ENCODE assay signal across 1 cellular context in the genomic region with DNA sequence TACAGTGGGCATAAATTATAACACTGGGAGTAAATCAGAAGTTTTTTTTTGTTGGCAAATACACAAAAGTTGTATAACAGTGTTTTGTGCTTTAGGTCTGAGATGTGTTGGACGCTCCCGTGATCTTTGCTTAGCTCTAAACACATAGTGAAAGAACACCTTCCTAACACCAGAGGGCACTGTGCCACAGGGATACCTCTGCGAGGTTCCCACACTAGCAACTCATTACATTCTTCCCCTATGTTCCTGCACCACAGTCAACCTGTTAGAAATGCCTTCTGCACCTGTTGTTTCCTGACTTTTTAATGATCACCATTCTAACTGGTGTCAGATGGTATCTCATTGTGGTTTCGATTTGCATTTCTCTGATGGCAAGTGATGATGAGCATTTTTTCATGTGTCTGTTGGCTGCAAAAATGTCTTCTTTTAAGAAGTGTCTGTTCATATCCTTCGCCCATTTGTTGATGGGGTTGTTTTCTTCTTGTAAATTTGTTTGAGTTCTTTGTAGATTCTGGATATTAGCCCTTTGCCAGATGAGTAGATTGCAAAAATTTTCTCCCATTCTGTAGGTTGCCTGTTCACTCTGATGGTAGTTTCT.
TF ChIP-seq lines count a peak whose summit lies in the region.

No MANE protein-coding gene starts in this region.

TF ChIP-seq in HepG2, 621 proteins besides CTCF, POLR2A, EP300 and RAD21 (continued from another document):
- 0 out of 2 replicates have a peak, but pooled peaks have one; percentile 13 for TF ChIP-seq MED1 (CRISPR knock-in tag; IDR thresholded peaks at IDR 0.05)
- TF ChIP-seq GATAD2A (CRISPR knock-in tag; IDR thresholded peaks at IDR 0.05): 0 out of 2 replicates have a peak, but pooled peaks have one; percentile 19
- TF ChIP-seq BCL6 (CRISPR knock-in tag; IDR thresholded peaks at IDR 0.05): peak; percentile 40; the same call in 1 of the 2 replicates
- TF ChIP-seq STAG1 (CRISPR knock-in tag; IDR thresholded peaks at IDR 0.05): peak; percentile 85
- TF ChIP-seq SOX5 (CRISPR knock-in tag; IDR thresholded peaks at IDR 0.05; ENCODE audit: borderline replicate concordance): peak; percentile 20; the same call in 1 of the 2 replicates
- peak; percentile 90 for TF ChIP-seq TEAD3 (CRISPR knock-in tag; optimal IDR thresholded peaks at IDR 0.05; ENCODE audit: borderline replicate concordance)
- TF ChIP-seq SMC3 (IDR thresholded peaks at IDR 0.05; ENCODE audit: low read length): peak; percentile 87
- 0 out of 2 replicates have a peak, but pooled peaks have one; percentile 17 for TF ChIP-seq ZMYM4 (CRISPR knock-in tag; IDR thresholded peaks at IDR 0.05)
- 0 out of 2 replicates have a peak, but pooled peaks have one; percentile 30 for TF ChIP-seq IRF2 (CRISPR knock-in tag; IDR thresholded peaks at IDR 0.05)
TF ChIP-seq in HepG2: peak in this region for 14; not testable (repeated sequence) for 607.
